Comparison of ENCODE assay signal across 10 cellular contexts in genomic region chr9:104092192-104092591, GRCh38. TPM values are rescaled to one million over a fixed set of nuclear protein-coding genes. Genes with fewer than 3 reads are reported as not detected.
DNase-seq lines count a peak whose midpoint lies in the region; ATAC-seq and TF ChIP-seq lines count a peak whose summit lies in the region.
"Had no signal": no experiment of that assay in that cellular context is flagged by ENCODE, and none has a peak within 500 bp of the region (broad histone marks: within the 10 kb centered on the region; RNA-seq: fewer than 3 reads in every experiment).

No MANE protein-coding gene starts in this region.

- no peak overlapping the region for H2AFZ ChIP-seq in OCI-LY3 (ENCODE audit: low read depth, low read length)

- peak overlapping the region; percentile 81; the same call in 1 of the 2 replicates for H3K4me2 ChIP-seq in OCI-LY3 (ENCODE audit: low read length)

- H3K9ac ChIP-seq in OCI-LY3 (ENCODE audit: low read length), result no peak overlapping the region

- TF ChIP-seq POLR2A in gastroesophageal sphincter (IDR thresholded peaks at IDR 0.05), result no peak

- no peaks in the 10 kb centered on the region for H3K9me3 Mint-ChIP-seq in activated naive CD4-positive, alpha-beta T cell treated with anti-CD3 and anti-CD28 coated beads, Interleukin-2, amount 10 ng/mL, durations not matched to agents 7 days and 5 days
- H3K9me3 Mint-ChIP-seq in activated naive CD4-positive, alpha-beta T cell treated with anti-CD3 and anti-CD28 coated beads, Interleukin-2, amount 50 U/mL, for 72 hours, result peaks cover 0 to 3% of the 10 kb centered on the region in 2 donors

- H3K36me3 Mint-ChIP-seq in activated naive CD4-positive, alpha-beta T cell treated with anti-CD3 and anti-CD28 coated beads, Interleukin-2, amount 10 ng/mL, durations not matched to agents 7 days and 5 days, result peaks cover 17% of the 10 kb centered on the region
- H3K36me3 Mint-ChIP-seq in activated naive CD4-positive, alpha-beta T cell treated with anti-CD3 and anti-CD28 coated beads, Interleukin-2, amount 50 U/mL, for 72 hours, result peaks cover 35 to 38% of the 10 kb centered on the region in 2 donors

- H3K27ac ChIP-seq in OCI-LY3 (ENCODE audit: low read length) (no peak overlapping the region), gastroesophageal sphincter (peak overlapping the region; percentile 71 to 96 (median 94)), thoracic aorta (peak overlapping the region; percentile 91 to 94)

- H3K79me2 ChIP-seq in OCI-LY3 (ENCODE audit: low read length), result peaks cover 38% of the 10 kb centered on the region

- H3K36me3 ChIP-seq in OCI-LY3 (replicated peaks; ENCODE audit: low read depth, low read length) (no peaks in the 10 kb centered on the region), gastroesophageal sphincter (no peaks in the 10 kb centered on the region), thoracic aorta (no peaks in the 10 kb centered on the region)
- H3K36me3 ChIP-seq: BE2C had no signal

- WGBS in gastroesophageal sphincter (ENCODE audit: low coverage in 1 of 2), 2 donors, result 22 to 55% methylated on average over 2 of the region's 2 CpGs

- H3K4me1 Mint-ChIP-seq in activated naive CD4-positive, alpha-beta T cell treated with anti-CD3 and anti-CD28 coated beads, Interleukin-2, amount 10 ng/mL, durations not matched to agents 7 days and 5 days, result peaks cover 50% of the 10 kb centered on the region

- peak overlapping the region; percentile 99; the same call in 1 of the 2 replicates for H3K4me3 ChIP-seq in OCI-LY3 (ENCODE audit: low read length)
- no peak overlapping the region for H3K4me3 ChIP-seq in gastroesophageal sphincter
- H3K4me3 ChIP-seq in thoracic aorta, result no peak overlapping the region

- H3K9me3 ChIP-seq in OCI-LY3 (ENCODE audit: insufficient read depth, low read length) (no peaks in the 10 kb centered on the region), gastroesophageal sphincter (no peaks in the 10 kb centered on the region), thoracic aorta (no peaks in the 10 kb centered on the region)
- H3K9me3 ChIP-seq: BE2C had no signal

- CTCF ChIA-PET in activated naive CD4-positive, alpha-beta T cell treated with anti-CD3 and anti-CD28 coated beads, Interleukin-2, amount 10 ng/mL, durations not matched to agents 7 days and 5 days (lab: Charles Lee), result no interaction called here

- no peak for ATAC-seq in activated naive CD4-positive, alpha-beta T cell treated with anti-CD3 and anti-CD28 coated beads, Interleukin-2, amount 50 U/mL, for 72 hours
- ATAC-seq in gastroesophageal sphincter, result no peak
- ATAC-seq in thoracic aorta (ENCODE audit: insufficient number of reproducible peaks, low FRiP score, low read depth), result no peak

- no peak for DNase-seq in activated naive CD4-positive, alpha-beta T cell treated with anti-CD3 and anti-CD28 coated beads, Interleukin-2, amount 10 ng/mL, durations not matched to agents 7 days and 5 days
- DNase-seq in activated naive CD4-positive, alpha-beta T cell treated with anti-CD3 and anti-CD28 coated beads, Interleukin-2, amount 50 U/mL, for 72 hours (ENCODE audit: low spot score in 2 of 2), result no peak
- DNase-seq in thoracic aorta (ENCODE audit: low spot score) (no peak), AG20443 (ENCODE audit: low spot score) (no peak), NCI-H524 (lab: John Stamatoyannopoulos, UW) (no peak), NOMO-1 treated with DMSO at 0.1 percent for 48 hours (lab: John Stamatoyannopoulos, UW; ENCODE audit: unreplicated experiment) (no peak)
- DNase-seq: activated CD4-positive, alpha-beta T cell treated with anti-CD3 and anti-CD28 coated beads, Interleukin-2, amount 50 U/mL, for 4 hours; BE2C had no signal

- H3K27me3 Mint-ChIP-seq in activated naive CD4-positive, alpha-beta T cell treated with anti-CD3 and anti-CD28 coated beads, Interleukin-2, amount 10 ng/mL, durations not matched to agents 7 days and 5 days, result no peaks in the 10 kb centered on the region

- no peaks in the 10 kb centered on the region for H4K20me1 ChIP-seq in OCI-LY3 (ENCODE audit: insufficient read depth, low read length)

- no peaks in the 10 kb centered on the region for H3K27me3 ChIP-seq in OCI-LY3 (ENCODE audit: low read depth, low read length)
- H3K27me3 ChIP-seq in gastroesophageal sphincter, result no peaks in the 10 kb centered on the region
- no peaks in the 10 kb centered on the region for H3K27me3 ChIP-seq in thoracic aorta (replicated peaks; ENCODE audit: insufficient read depth)
- H3K27me3 ChIP-seq: BE2C had no signal

- no peak for TF ChIP-seq EP300 in gastroesophageal sphincter (IDR thresholded peaks at IDR 0.05)

- peaks cover 21% of the 10 kb centered on the region for H3K4me1 ChIP-seq in OCI-LY3 (ENCODE audit: low read length)
- H3K4me1 ChIP-seq in gastroesophageal sphincter, result peaks cover 11 to 47% (median 16%) of the 10 kb centered on the region in 3 donors
- peaks cover 19 to 31% of the 10 kb centered on the region in 2 donors for H3K4me1 ChIP-seq in thoracic aorta (ENCODE audit: control insufficient read depth in 1 of 2, low read depth in 2 of 2)
- H3K4me1 ChIP-seq: BE2C had no signal

- H3K4me3 Mint-ChIP-seq in activated naive CD4-positive, alpha-beta T cell treated with anti-CD3 and anti-CD28 coated beads, Interleukin-2, amount 10 ng/mL, durations not matched to agents 7 days and 5 days, result peak overlapping the region; percentile 91

- TF ChIP-seq CTCF in OCI-LY3 (IDR thresholded peaks at IDR 0.05; ENCODE audit: low read depth, low read length), result no peak
- TF ChIP-seq CTCF in gastroesophageal sphincter (IDR thresholded peaks at IDR 0.05), result no peak
- no peak for TF ChIP-seq CTCF in thoracic aorta (IDR thresholded peaks at IDR 0.05)

- H3K27ac Mint-ChIP-seq in activated naive CD4-positive, alpha-beta T cell treated with anti-CD3 and anti-CD28 coated beads, Interleukin-2, amount 10 ng/mL, durations not matched to agents 7 days and 5 days, result peak overlapping the region; percentile 30
- peak overlapping the region in 1 of 2 donors; percentile 95 for H3K27ac Mint-ChIP-seq in activated naive CD4-positive, alpha-beta T cell treated with anti-CD3 and anti-CD28 coated beads, Interleukin-2, amount 50 U/mL, for 72 hours

RNA-seq across cellular contexts. Expression of gene SMC2, which starts 1.9 kb away (rescaled TPM):
- total RNA-seq in activated naive CD4-positive, alpha-beta T cell treated with anti-CD3 and anti-CD28 coated beads, Interleukin-2, amount 50 U/mL, for 72 hours, result 10 to 100 TPM; 66.3 to 80.7 TPM
- total RNA-seq in gastroesophageal sphincter (10 to 100 TPM in 3 of 4 donors, 1 to 10 TPM in 1; 6.7 to 14.1 (median 12.7) TPM), thoracic aorta (1 to 10 TPM; 3.5 to 5.0 TPM)

Comparison
In these comparisons a context has a peak if more than half of its experiments do, and no peak if none do; other contexts are left out.
1. RNA of gene SMC2, which starts 1.9 kb away (total RNA-seq): 66.3 to 80.7 TPM in activated naive CD4-positive, alpha-beta T cell treated with anti-CD3 and anti-CD28 coated beads, Interleukin-2, amount 50 U/mL, for 72 hours; 6.7 to 14.1 TPM in gastroesophageal sphincter and 3.5 to 5.0 TPM in thoracic aorta; every median in the first group is over 4 times any median in the second.